In the genomic region with DNA sequence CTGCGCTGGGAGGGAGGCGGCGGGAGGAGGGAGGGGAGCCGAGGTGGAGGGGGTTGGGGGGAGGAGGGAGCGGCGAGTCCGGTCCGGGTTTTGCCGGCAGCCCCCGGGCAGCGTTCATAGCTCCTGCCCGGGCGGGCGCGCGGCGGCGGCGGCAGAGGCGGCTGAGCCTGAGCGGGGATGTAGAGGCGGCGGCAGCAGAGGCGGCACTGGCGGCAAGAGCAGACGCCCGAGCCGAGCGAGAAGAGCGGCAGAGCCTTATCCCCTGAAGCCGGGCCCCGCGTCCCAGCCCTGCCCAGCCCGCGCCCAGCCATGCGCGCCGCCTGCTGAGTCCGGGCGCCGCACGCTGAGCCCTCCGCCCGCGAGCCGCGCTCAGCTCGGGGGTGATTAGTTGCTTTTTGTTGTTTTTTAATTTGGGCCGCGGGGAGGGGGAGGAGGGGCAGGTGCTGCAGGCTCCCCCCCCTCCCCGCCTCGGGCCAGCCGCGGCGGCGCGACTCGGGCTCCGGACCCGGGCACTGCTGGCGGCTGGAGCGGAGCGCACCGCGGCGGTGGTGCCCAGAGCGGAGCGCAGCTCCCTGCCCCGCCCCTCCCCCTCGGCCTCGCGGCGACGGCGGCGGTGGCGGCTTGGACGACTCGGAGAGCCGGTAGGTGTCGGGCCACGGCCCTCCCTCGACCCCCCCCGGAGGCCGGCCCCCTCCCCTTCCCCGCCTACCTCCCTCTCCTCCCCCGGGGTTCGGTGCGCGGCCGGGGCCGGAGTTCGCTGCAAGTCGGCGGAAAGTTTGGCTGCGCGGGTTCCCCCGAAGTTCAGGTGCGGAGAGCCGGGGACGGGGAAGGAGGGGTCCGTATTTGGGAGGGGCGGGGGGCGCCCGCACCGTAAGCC, we compare ENCODE assay signal across 8 cellular contexts. TPM values are rescaled to one million over a fixed set of nuclear protein-coding genes. Genes with fewer than 3 reads are reported as not detected.
DNase-seq lines count a peak whose midpoint lies in the region; ATAC-seq lines count a peak whose summit lies in the region.

A gene (plus strand): TSS at position 145 of the 877 bp plus-strand sequence. CDS start 32,175 bp downstream, outside the sequence.

- DNase-seq in DMS 273 (lab: John Stamatoyannopoulos, UW; ENCODE audit: unreplicated experiment) (peak; percentile 92), NAMALWA (ENCODE audit: low spot score) (peak; percentile 80), T-cell (peak in 19 of 34 experiments; percentile 33 to 63 (median 49)), caudate nucleus (lab: John Stamatoyannopoulos, UW) (peak in 54 of 61 donors; percentile 45 to 91 (median 80)), iPS-NIHi7 (ENCODE audit: extremely low spot score) (peak; percentile 76), skeletal muscle cell (ENCODE audit: low read depth) (peak; percentile 73), GM19240 (ENCODE audit: insufficient read length, low spot score) (no peak)

- H3K27ac Mint-ChIP-seq in T-cell = no peak within 1 kb of the TSS

- H3K4me1 Mint-ChIP-seq in T-cell = peaks cover 26 to 60% (median 49%) of the 10 kb centered on the region in 3 donors

- H3K27ac ChIP-seq in caudate nucleus (ENCODE audit: low read depth, low read length) = peak within 1 kb of the TSS; percentile 93

- peak within 1 kb of the TSS; percentile 90 for H3K4me3 ChIP-seq in skeletal muscle cell (ENCODE audit: low read depth, low read length)

- H3K27me3 Mint-ChIP-seq in T-cell = peaks cover 26 to 53% of the 10 kb centered on the region in 2 donors

- POLR2A ChIA-PET in T-cell (lab: Charles Lee) = interaction anchor here (0.6 to 1.1 kb wide), 4 partner anchors 10 to 337 kb away, joined by 3 to 7 read pairs (median 5); no protein-coding TSS in a partner anchor

- H3K9me3 Mint-ChIP-seq in T-cell = no peaks in the 10 kb centered on the region

- ATAC-seq in GM21528 (IDR thresholded peaks at IDR 0.05; ENCODE audit: low FRiP score, unreplicated experiment) (peak; percentile 25), T-cell (replicated peaks in 1 of 4) (peak; percentile 48 to 61 (median 61))

- CTCF ChIA-PET in T-cell (lab: Charles Lee) = interaction anchor here (0.6 to 1.8 kb wide), 5 partner anchors 11 to 209 kb away, joined by 3 to 23 read pairs (median 3); a partner anchor contains a TSS

- H3K36me3 Mint-ChIP-seq in T-cell = no peaks in the 10 kb centered on the region

- peak within 1 kb of the TSS; percentile 68 to 93 (median 81) for H3K4me3 Mint-ChIP-seq in T-cell

RNA-seq across cellular contexts. Expression of the gene that starts here (rescaled TPM):
- total RNA-seq in T-cell = 1 to 10 TPM; 5.1 to 7.6 (median 6.2) TPM
